1 cellular context compared by ENCODE assay signal in the genomic region with DNA sequence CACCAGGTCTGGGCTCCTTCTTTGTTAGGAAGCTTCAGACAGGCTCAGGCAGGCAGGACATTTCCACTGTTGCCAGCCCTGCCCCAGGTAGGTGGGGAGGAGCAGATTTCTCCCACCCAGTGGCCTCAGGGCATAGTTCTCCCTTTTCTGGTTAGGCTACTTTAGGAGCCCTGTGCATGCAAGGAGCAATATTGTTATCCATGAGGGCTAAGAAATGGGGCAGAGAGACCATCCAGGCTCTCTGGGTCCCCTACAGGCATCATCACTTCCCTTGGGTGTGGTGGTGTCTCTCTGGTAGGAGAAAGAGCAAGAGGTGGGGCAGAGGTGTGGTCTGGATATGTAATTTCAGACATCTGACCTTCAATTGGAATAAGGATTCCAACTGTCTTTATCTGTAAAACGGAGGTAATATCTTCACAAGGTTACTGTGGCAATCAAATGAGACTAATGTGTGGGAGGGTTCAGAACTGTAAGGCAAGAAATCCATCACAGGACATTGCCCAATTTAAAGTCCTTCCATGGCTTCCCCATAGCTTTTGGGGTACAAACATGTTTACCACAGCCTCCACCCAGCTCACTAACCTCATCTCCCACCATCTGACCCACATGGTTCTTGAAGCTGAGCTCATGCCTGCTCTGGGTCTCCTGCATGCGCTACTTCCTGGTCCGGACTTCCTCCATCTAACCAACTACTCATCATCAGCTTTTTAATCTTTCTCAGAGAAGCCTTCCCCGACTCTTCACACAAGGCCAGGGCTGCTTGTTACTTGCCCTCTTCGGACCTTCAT.
TF ChIP-seq lines count a peak whose summit lies in the region.

No MANE protein-coding gene starts in this region.

TF ChIP-seq in H1, 55 proteins besides CTCF, POLR2A, EP300 and RAD21:
- TF ChIP-seq CHD1 (IDR thresholded peaks at IDR 0.05; ENCODE audit: low read depth, low read length): no peak
- no peak for TF ChIP-seq ZNF274 (IDR thresholded peaks at IDR 0.05; ENCODE audit: borderline replicate concordance, extremely low read depth, low read length)
- TF ChIP-seq ASH2L (IDR thresholded peaks at IDR 0.05; ENCODE audit: low read length): no peak
- TF ChIP-seq, protein P1, sequence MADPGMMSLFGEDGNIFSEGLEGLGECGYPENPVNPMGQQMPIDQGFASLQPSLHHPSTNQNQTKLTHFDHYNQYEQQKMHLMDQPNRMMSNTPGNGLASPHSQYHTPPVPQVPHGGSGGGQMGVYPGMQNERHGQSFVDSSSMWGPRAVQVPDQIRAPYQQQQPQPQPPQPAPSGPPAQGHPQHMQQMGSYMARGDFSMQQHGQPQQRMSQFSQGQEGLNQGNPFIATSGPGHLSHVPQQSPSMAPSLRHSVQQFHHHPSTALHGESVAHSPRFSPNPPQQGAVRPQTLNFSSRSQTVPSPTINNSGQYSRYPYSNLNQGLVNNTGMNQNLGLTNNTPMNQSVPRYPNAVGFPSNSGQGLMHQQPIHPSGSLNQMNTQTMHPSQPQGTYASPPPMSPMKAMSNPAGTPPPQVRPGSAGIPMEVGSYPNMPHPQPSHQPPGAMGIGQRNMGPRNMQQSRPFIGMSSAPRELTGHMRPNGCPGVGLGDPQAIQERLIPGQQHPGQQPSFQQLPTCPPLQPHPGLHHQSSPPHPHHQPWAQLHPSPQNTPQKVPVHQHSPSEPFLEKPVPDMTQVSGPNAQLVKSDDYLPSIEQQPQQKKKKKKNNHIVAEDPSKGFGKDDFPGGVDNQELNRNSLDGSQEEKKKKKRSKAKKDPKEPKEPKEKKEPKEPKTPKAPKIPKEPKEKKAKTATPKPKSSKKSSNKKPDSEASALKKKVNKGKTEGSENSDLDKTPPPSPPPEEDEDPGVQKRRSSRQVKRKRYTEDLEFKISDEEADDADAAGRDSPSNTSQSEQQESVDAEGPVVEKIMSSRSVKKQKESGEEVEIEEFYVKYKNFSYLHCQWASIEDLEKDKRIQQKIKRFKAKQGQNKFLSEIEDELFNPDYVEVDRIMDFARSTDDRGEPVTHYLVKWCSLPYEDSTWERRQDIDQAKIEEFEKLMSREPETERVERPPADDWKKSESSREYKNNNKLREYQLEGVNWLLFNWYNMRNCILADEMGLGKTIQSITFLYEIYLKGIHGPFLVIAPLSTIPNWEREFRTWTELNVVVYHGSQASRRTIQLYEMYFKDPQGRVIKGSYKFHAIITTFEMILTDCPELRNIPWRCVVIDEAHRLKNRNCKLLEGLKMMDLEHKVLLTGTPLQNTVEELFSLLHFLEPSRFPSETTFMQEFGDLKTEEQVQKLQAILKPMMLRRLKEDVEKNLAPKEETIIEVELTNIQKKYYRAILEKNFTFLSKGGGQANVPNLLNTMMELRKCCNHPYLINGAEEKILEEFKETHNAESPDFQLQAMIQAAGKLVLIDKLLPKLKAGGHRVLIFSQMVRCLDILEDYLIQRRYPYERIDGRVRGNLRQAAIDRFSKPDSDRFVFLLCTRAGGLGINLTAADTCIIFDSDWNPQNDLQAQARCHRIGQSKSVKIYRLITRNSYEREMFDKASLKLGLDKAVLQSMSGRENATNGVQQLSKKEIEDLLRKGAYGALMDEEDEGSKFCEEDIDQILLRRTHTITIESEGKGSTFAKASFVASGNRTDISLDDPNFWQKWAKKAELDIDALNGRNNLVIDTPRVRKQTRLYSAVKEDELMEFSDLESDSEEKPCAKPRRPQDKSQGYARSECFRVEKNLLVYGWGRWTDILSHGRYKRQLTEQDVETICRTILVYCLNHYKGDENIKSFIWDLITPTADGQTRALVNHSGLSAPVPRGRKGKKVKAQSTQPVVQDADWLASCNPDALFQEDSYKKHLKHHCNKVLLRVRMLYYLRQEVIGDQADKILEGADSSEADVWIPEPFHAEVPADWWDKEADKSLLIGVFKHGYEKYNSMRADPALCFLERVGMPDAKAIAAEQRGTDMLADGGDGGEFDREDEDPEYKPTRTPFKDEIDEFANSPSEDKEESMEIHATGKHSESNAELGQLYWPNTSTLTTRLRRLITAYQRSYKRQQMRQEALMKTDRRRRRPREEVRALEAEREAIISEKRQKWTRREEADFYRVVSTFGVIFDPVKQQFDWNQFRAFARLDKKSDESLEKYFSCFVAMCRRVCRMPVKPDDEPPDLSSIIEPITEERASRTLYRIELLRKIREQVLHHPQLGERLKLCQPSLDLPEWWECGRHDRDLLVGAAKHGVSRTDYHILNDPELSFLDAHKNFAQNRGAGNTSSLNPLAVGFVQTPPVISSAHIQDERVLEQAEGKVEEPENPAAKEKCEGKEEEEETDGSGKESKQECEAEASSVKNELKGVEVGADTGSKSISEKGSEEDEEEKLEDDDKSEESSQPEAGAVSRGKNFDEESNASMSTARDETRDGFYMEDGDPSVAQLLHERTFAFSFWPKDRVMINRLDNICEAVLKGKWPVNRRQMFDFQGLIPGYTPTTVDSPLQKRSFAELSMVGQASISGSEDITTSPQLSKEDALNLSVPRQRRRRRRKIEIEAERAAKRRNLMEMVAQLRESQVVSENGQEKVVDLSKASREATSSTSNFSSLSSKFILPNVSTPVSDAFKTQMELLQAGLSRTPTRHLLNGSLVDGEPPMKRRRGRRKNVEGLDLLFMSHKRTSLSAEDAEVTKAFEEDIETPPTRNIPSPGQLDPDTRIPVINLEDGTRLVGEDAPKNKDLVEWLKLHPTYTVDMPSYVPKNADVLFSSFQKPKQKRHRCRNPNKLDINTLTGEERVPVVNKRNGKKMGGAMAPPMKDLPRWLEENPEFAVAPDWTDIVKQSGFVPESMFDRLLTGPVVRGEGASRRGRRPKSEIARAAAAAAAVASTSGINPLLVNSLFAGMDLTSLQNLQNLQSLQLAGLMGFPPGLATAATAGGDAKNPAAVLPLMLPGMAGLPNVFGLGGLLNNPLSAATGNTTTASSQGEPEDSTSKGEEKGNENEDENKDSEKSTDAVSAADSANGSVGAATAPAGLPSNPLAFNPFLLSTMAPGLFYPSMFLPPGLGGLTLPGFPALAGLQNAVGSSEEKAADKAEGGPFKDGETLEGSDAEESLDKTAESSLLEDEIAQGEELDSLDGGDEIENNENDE (IDR thresholded peaks at IDR 0.05; ENCODE audit: insufficient replicate concordance, low read length): no peak
- TF ChIP-seq SP4 (IDR thresholded peaks at IDR 0.05; ENCODE audit: low read length): no peak
- TF ChIP-seq NRF1 (IDR thresholded peaks at IDR 0.05; ENCODE audit: low read depth, low read length): no peak
- TF ChIP-seq CREB1 (IDR thresholded peaks at IDR 0.05): no peak
- TF ChIP-seq TAF7 (optimal IDR thresholded peaks at IDR 0.05; ENCODE audit: borderline replicate concordance, low read depth, low read length): no peak
- TF ChIP-seq SP2 (IDR thresholded peaks at IDR 0.05; ENCODE audit: low read length): no peak
- no peak for TF ChIP-seq NANOG (IDR thresholded peaks at IDR 0.05; ENCODE audit: insufficient read depth, low read depth, low read length, poor library complexity, severe bottlenecking)
TF ChIP-seq in H1: peak in this region for 0.
